In genomic region chr2:29640360-29640759, GRCh38 we compare ENCODE assay signal across 15 cellular contexts.
DNase-seq lines count a peak whose midpoint lies in the region; ATAC-seq and TF ChIP-seq lines count a peak whose summit lies in the region.
"Had no signal": no experiment of that assay in that cellular context is flagged by ENCODE, and none has a peak within 500 bp of the region (broad histone marks: within the 10 kb centered on the region; RNA-seq: fewer than 3 reads in every experiment).

No MANE protein-coding gene starts in this region.

- peaks cover 16% of the 10 kb centered on the region for H3K79me1 ChIP-seq in trophoblast cell (ENCODE audit: low read length)

- H3K4me2 ChIP-seq in mammary epithelial cell (ENCODE audit: insufficient read depth, low read depth, low read length) (peak overlapping the region; percentile 23), trophoblast cell (ENCODE audit: low read length) (no peak overlapping the region)

- H2AK5ac ChIP-seq in trophoblast cell (ENCODE audit: low read length): no peak overlapping the region

- in situ Hi-C loops in mammary epithelial cell (cut with MboI; ENCODE audit: low sequenced_read_pairs in 2 of 2): no loop called here

- ATAC-seq in foreskin keratinocyte: peak; percentile 86
- ATAC-seq in GM18867 (IDR thresholded peaks at IDR 0.05; ENCODE audit: unreplicated experiment): no peak
- ATAC-seq in GM18519 (IDR thresholded peaks at IDR 0.05; ENCODE audit: low FRiP score, unreplicated experiment): no peak
- ATAC-seq: CD8-positive, alpha-beta T cell; HCT116 had no signal

- H3K14ac ChIP-seq in trophoblast cell (ENCODE audit: low read length): no peak overlapping the region

- dilution Hi-C loops in mammary epithelial cell (cut with HindIII; ENCODE audit: low sequenced_read_pairs): no loop called here

- H3K36me3 ChIP-seq in mammary epithelial cell (ENCODE audit: insufficient read depth, low read length): no peaks in the 10 kb centered on the region
- H3K36me3 ChIP-seq in breast epithelium: no peaks in the 10 kb centered on the region
- no peaks in the 10 kb centered on the region for H3K36me3 ChIP-seq in trophoblast cell (ENCODE audit: control insufficient read depth in 1 of 2, insufficient read depth in 2 of 2, low read length in 2 of 2)

- no peak for TF ChIP-seq POLR2A in breast epithelium (IDR thresholded peaks at IDR 0.05)

- H3K27me3 ChIP-seq in mammary epithelial cell (ENCODE audit: insufficient read depth, low read length) (no peaks in the 10 kb centered on the region), breast epithelium (no peaks in the 10 kb centered on the region), foreskin keratinocyte (no peaks in the 10 kb centered on the region), trophoblast cell (ENCODE audit: insufficient read depth, low read length) (no peaks in the 10 kb centered on the region)

- H3K79me2 ChIP-seq in mammary epithelial cell (ENCODE audit: insufficient read depth, low read length): no peaks in the 10 kb centered on the region
- H3K79me2 ChIP-seq in trophoblast cell (ENCODE audit: control insufficient read depth, insufficient read depth, low read length, poor library complexity): no peaks in the 10 kb centered on the region

- H2AFZ ChIP-seq in mammary epithelial cell (ENCODE audit: low read depth, low read length): peak overlapping the region; percentile 65
- H2AFZ ChIP-seq in trophoblast cell (ENCODE audit: insufficient read depth, low read length, poor library complexity): no peak overlapping the region

- H2BK5ac ChIP-seq in trophoblast cell (ENCODE audit: low read depth, low read length, poor library complexity): peak overlapping the region; percentile 87

- TF ChIP-seq CTCF in mammary epithelial cell (conservative IDR thresholded peaks at IDR 0.05 in 1 of 2, IDR thresholded peaks at IDR 0.05 in 1 of 2; ENCODE audit: extremely low read depth in 1 of 2, insufficient read depth in 1 of 2, low read depth in 1 of 2, low read length in 2 of 2) (no peak), breast epithelium (IDR thresholded peaks at IDR 0.05) (no peak), foreskin keratinocyte (conservative IDR thresholded peaks at IDR 0.05) (no peak), foreskin fibroblast (IDR thresholded peaks at IDR 0.05; ENCODE audit: low read depth, low read length) (no peak)

- H3K4me3 ChIP-seq in mammary epithelial cell (replicated peaks in 1 of 3; ENCODE audit: insufficient read depth in 1 of 3, low read depth in 2 of 3, low read length in 3 of 3) (no peak overlapping the region), breast epithelium (no peak overlapping the region), trophoblast cell (ENCODE audit: low read depth, low read length) (no peak overlapping the region), foreskin fibroblast (ENCODE audit: low read depth in 1 of 2, low read length in 2 of 2) (no peak overlapping the region)

- no peak overlapping the region for H3K23ac ChIP-seq in trophoblast cell (ENCODE audit: low read length)

- no TSS peak for BruUV-seq in mammary epithelial cell (replicated peaks; lab: Mats Ljungman, UMichigan)

- no peaks in the 10 kb centered on the region for H4K20me1 ChIP-seq in mammary epithelial cell (ENCODE audit: insufficient read depth, low read length)

- H3K18ac ChIP-seq in trophoblast cell (ENCODE audit: low read length): no peak overlapping the region

- no peak overlapping the region for H3K9ac ChIP-seq in mammary epithelial cell (ENCODE audit: insufficient read depth, low read length)
- no peak overlapping the region for H3K9ac ChIP-seq in trophoblast cell (ENCODE audit: low read length)

- no peak overlapping the region for H3K4ac ChIP-seq in trophoblast cell (ENCODE audit: low read depth, low read length)

- DNase-seq in mammary epithelial cell (peak; percentile 38), breast epithelium (ENCODE audit: low spot score in 2 of 2) (no peak), foreskin keratinocyte (peak; percentile 51 to 78), trophoblast cell (peak; percentile 78 to 85), foreskin fibroblast (no peak)
- DNase-seq: CD8-positive, alpha-beta T cell; COR-L47; DMS153; DMS79 treated with DMSO at 0.1 percent for 48 hours; EL had no signal

- H2BK12ac ChIP-seq in trophoblast cell (ENCODE audit: low read length): no peak overlapping the region

- CTCF ChIA-PET in mammary epithelial cell (lab: Charles Lee; ENCODE audit: low non-redundant PET): no interaction called here

- H3K4me1 ChIP-seq in mammary epithelial cell (ENCODE audit: insufficient read depth, low read length) (peaks cover 27% of the 10 kb centered on the region), breast epithelium (no peaks in the 10 kb centered on the region), foreskin keratinocyte (peaks cover 11% of the 10 kb centered on the region), trophoblast cell (ENCODE audit: control insufficient read depth in 1 of 2, insufficient read depth in 2 of 2, low read length in 2 of 2) (peaks cover 7 to 10% of the 10 kb centered on the region in 2 experiments)

- no peak overlapping the region for H3K27ac ChIP-seq in mammary epithelial cell (ENCODE audit: insufficient read depth, low read depth, low read length)
- H3K27ac ChIP-seq in breast epithelium: no peak overlapping the region
- no peak overlapping the region for H3K27ac ChIP-seq in foreskin keratinocyte
- H3K27ac ChIP-seq in trophoblast cell (ENCODE audit: low read depth, low read length): peak overlapping the region; percentile 88
- H3K27ac ChIP-seq: 22Rv1, HL-60 had no signal

- peak overlapping the region; percentile 81 for H4K91ac ChIP-seq in trophoblast cell (ENCODE audit: low read depth, low read length)

- H3K9me3 ChIP-seq in mammary epithelial cell (replicated peaks; ENCODE audit: insufficient read depth, low read length) (no peaks in the 10 kb centered on the region), breast epithelium (no peaks in the 10 kb centered on the region), trophoblast cell (ENCODE audit: insufficient read depth, low read depth, low read length) (no peaks in the 10 kb centered on the region)

- intact Hi-C loops in mammary epithelial cell (cut with micrococcal nuclease): loop anchor here (5.0 kb wide), 1 partner anchor 202 kb away; no protein-coding TSS in a partner anchor
- intact Hi-C loops in breast epithelium (cut with DNase I; ENCODE audit: low total_unique reads): no loop called here

- H4K8ac ChIP-seq in trophoblast cell (ENCODE audit: low read depth, low read length): no peak overlapping the region

- 49% methylated on average over 4 of the region's 5 CpGs for WGBS in mammary epithelial cell (ENCODE audit: low coverage, missing lambda C conversion rate)
- no CpG with 5 or more reads among the region's 5 CpGs for WGBS in trophoblast cell (ENCODE audit: extremely low coverage, insufficient coverage, insufficient read length)

- peak overlapping the region; percentile 85 for H2BK120ac ChIP-seq in trophoblast cell (ENCODE audit: insufficient read depth, low read length, poor library complexity)

- H4K12ac ChIP-seq in trophoblast cell (ENCODE audit: low read depth, low read length): no peak overlapping the region

Comparison
In these comparisons a context has a peak if more than half of its experiments do, and no peak if none do; other contexts are left out.
1. DNase-seq: peak in mammary epithelial cell (single experiment), foreskin keratinocyte (2 of 2) and trophoblast cell (2 of 2); none in breast epithelium (0 of 2) and foreskin fibroblast (0 of 2).